15 cellular contexts compared by ENCODE assay signal in genomic region chr4:151238477-151238876, GRCh38. TPM values are rescaled to one million over a fixed set of nuclear protein-coding genes. Genes with fewer than 3 reads are reported as not detected.
DNase-seq lines count a peak whose midpoint lies in the region; ATAC-seq and TF ChIP-seq lines count a peak whose summit lies in the region.
"Had no signal": no experiment of that assay in that cellular context is flagged by ENCODE, and none has a peak within 500 bp of the region (broad histone marks: within the 10 kb centered on the region; RNA-seq: fewer than 3 reads in every experiment).

No MANE protein-coding gene starts in this region.

- ATAC-seq in GM21515 (IDR thresholded peaks at IDR 0.05; ENCODE audit: unreplicated experiment) = no peak

- no peaks in the 10 kb centered on the region for H3K9me3 ChIP-seq in OCI-LY3 (ENCODE audit: insufficient read depth, low read length)

- no peak overlapping the region for H3K4me3 ChIP-seq in OCI-LY3 (ENCODE audit: low read length)
- H3K4me3 ChIP-seq in epithelial cell of proximal tubule (ENCODE audit: low read depth, low read length) = no peak overlapping the region
- H3K4me3 ChIP-seq: skin epidermis had no signal

- H3K27ac ChIP-seq in OCI-LY3 (ENCODE audit: low read length) = no peak overlapping the region
- H3K27ac ChIP-seq: skin epidermis had no signal

- peaks cover 7% of the 10 kb centered on the region for H3K4me1 ChIP-seq in OCI-LY3 (ENCODE audit: low read length)

- H4K20me1 ChIP-seq in OCI-LY3 (ENCODE audit: insufficient read depth, low read length) = no peaks in the 10 kb centered on the region

- no peak overlapping the region for H3K4me2 ChIP-seq in OCI-LY3 (ENCODE audit: low read length)

- no peak overlapping the region for H3K9ac ChIP-seq in OCI-LY3 (ENCODE audit: low read length)

- no peaks in the 10 kb centered on the region for H3K27me3 ChIP-seq in OCI-LY3 (ENCODE audit: low read depth, low read length)

- DNase-seq in Ammon's horn (ENCODE audit: low spot score) (peak; percentile 61), epithelial cell of proximal tubule (ENCODE audit: low read depth) (no peak), lung microvascular endothelial cell (ENCODE audit: low read depth in 2 of 2) (peak; percentile 37 to 44), NCI-H774 (lab: John Stamatoyannopoulos, UW) (no peak), NCI-H510A (lab: John Stamatoyannopoulos, UW) (no peak), HuH-7.5 (ENCODE audit: low spot score) (no peak)
- DNase-seq: activated naive CD4-positive, alpha-beta T cell treated with anti-CD3 and anti-CD28 coated beads, Interleukin-2, amount 10 ng/mL, durations not matched to agents 7 days and 5 days; effector CD8-positive, alpha-beta T cell; EL; MV-4-11; NCI-H748 treated with DMSO at 0.1 percent for 48 hours had no signal

- no peaks in the 10 kb centered on the region for H3K79me2 ChIP-seq in OCI-LY3 (ENCODE audit: low read length)

- peak overlapping the region; percentile 1; the same call in 1 of the 2 replicates for H2AFZ ChIP-seq in OCI-LY3 (ENCODE audit: low read depth, low read length)

- no peaks in the 10 kb centered on the region for H3K36me3 ChIP-seq in OCI-LY3 (replicated peaks; ENCODE audit: low read depth, low read length)

- TF ChIP-seq CTCF in OCI-LY3 (IDR thresholded peaks at IDR 0.05; ENCODE audit: low read depth, low read length) (peak; percentile 29; the same call in 1 of the 2 replicates), epithelial cell of proximal tubule (conservative IDR thresholded peaks at IDR 0.05; ENCODE audit: low read depth, low read length) (peak; percentile 21)

RNA-seq across cellular contexts. Expression of gene PRSS48, which starts 38.5 kb away (rescaled TPM):
- total RNA-seq in epithelial cell of proximal tubule (not detected in 2 replicates), lung microvascular endothelial cell (not detected in 2 replicates)
- total RNA-seq: ureter had no signal

Comparison
In these comparisons a context has a peak if more than half of its experiments do, and no peak if none do; other contexts are left out.
1. DNase-seq: peak in Ammon's horn (single experiment) and lung microvascular endothelial cell (2 of 2); none in epithelial cell of proximal tubule (single experiment), NCI-H774 (single experiment), NCI-H510A (single experiment) and HuH-7.5 (single experiment).